In the genomic region with DNA sequence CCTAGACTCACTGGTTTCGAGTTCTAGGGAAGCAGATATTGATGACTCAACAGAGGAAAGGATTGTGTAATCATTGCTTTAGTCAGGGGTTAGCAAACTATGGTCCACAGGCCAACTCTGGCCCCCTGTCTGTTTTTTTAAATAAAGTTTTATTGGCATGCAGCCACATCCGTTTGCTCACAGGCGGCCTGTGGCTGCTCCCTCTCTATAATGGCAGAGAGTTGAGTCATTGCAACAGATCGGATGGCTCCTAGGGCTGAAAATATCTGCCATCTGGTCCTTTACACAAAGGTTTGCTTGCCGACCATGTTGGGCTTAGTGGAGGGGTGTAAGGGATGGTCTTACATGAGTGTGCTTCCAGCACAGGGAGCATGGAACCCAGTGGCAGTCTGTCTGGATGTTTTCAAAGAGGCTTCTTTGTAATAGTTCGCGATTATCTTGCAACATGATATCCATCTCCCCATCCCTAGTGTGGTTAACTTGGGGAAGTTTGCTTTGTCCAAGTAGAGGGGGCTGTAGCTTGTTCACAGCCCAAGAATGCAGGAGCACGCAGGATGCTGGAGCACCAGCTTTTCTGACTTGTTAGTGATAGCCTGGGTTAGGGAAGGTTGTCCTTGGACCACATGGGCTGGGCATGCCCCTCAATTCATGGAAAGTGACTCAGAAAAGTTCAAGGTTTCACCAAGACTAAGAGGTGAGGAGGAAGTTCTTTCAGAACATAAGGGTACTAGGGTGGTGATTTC, we compare ENCODE assay signal across 14 cellular contexts. TPM values are rescaled to one million over a fixed set of nuclear protein-coding genes. Genes with fewer than 3 reads are reported as not detected.
DNase-seq lines count a peak whose midpoint lies in the region; ATAC-seq and TF ChIP-seq lines count a peak whose summit lies in the region.
"Had no signal": no experiment of that assay in that cellular context is flagged by ENCODE, and none has a peak within 500 bp of the region (broad histone marks: within the 10 kb centered on the region; RNA-seq: fewer than 3 reads in every experiment).

No MANE protein-coding gene starts in this region.

- no peak overlapping the region for H3K4me3 Mint-ChIP-seq in WTC11
- H3K4me3 Mint-ChIP-seq: activated B cell treated with CpG ODN at 0.5 μM for 24 hours; naive thymus-derived CD8-positive, alpha-beta T cell had no signal

- peaks cover 24% of the 10 kb centered on the region for H3K4me1 Mint-ChIP-seq in WTC11
- H3K4me1 Mint-ChIP-seq: activated B cell treated with CpG ODN at 0.5 μM for 24 hours had no signal

- DNase-seq in NOMO-1 treated with DMSO at 0.1 percent for 48 hours (lab: John Stamatoyannopoulos, UW; ENCODE audit: unreplicated experiment) = peak; percentile 1
- DNase-seq in NOMO-1 (lab: John Stamatoyannopoulos, UW; ENCODE audit: unreplicated experiment in 2 of 2) = no peak
- no peak for DNase-seq in WTC11 (ENCODE audit: low spot score)
- DNase-seq in fibroblast of peridontal ligament (ENCODE audit: extremely low read depth) = peak; percentile 78
- DNase-seq in activated naive CD4-positive, alpha-beta T cell treated with Interleukin-2 at 50 U/mL for 16 hours = no peak
- DNase-seq in cerebellum (ENCODE audit: low spot score) = no peak
- DNase-seq: activated B cell treated with CpG ODN at 0.5 μM for 24 hours; COR-L47; H7; naive thymus-derived CD8-positive, alpha-beta T cell; testis had no signal

- H3K27me3 Mint-ChIP-seq in WTC11 (ENCODE audit: low read depth) = no peaks in the 10 kb centered on the region

- CTCF ChIA-PET in WTC11 (lab: Charles Lee) = no interaction called here

- peak overlapping the region; percentile 45 for H3K27ac Mint-ChIP-seq in WTC11
- H3K27ac Mint-ChIP-seq: activated B cell treated with CpG ODN at 0.5 μM for 24 hours; naive thymus-derived CD8-positive, alpha-beta T cell had no signal

- ATAC-seq in WTC11 (no peak), GM18909 (IDR thresholded peaks at IDR 0.05; ENCODE audit: poor library complexity, unreplicated experiment) (no peak), HG02970 (IDR thresholded peaks at IDR 0.05; ENCODE audit: low FRiP score, unreplicated experiment) (no peak)
- ATAC-seq: naive thymus-derived CD8-positive, alpha-beta T cell had no signal

- POLR2A ChIA-PET in WTC11 (lab: Charles Lee) = no interaction called here

- no peaks in the 10 kb centered on the region for H3K9me3 Mint-ChIP-seq in WTC11
- H3K9me3 Mint-ChIP-seq: activated B cell treated with CpG ODN at 0.5 μM for 24 hours; naive thymus-derived CD8-positive, alpha-beta T cell had no signal

- no peaks in the 10 kb centered on the region for H3K36me3 Mint-ChIP-seq in WTC11
- H3K36me3 Mint-ChIP-seq: naive thymus-derived CD8-positive, alpha-beta T cell had no signal

- no peak for TF ChIP-seq CTCF in WTC11 (IDR thresholded peaks at IDR 0.05)

TF ChIP-seq in WTC11, 78 proteins besides CTCF, POLR2A, EP300 and RAD21:
- TF ChIP-seq FOXJ3 (CRISPR knock-in tag; IDR thresholded peaks at IDR 0.05; ENCODE audit: borderline replicate concordance) (no peak), ZNF121 (CRISPR knock-in tag; IDR thresholded peaks at IDR 0.05) (no peak), NR2C2 (CRISPR knock-in tag; IDR thresholded peaks at IDR 0.05) (no peak), ZNF671 (CRISPR knock-in tag; IDR thresholded peaks at IDR 0.05) (no peak), NR1H2 (CRISPR knock-in tag; IDR thresholded peaks at IDR 0.05) (no peak), IRF2 (CRISPR knock-in tag; IDR thresholded peaks at IDR 0.05; ENCODE audit: borderline replicate concordance, low read depth) (no peak), SP1 (CRISPR knock-in tag; conservative IDR thresholded peaks at IDR 0.05) (no peak), ZBTB21 (CRISPR knock-in tag; IDR thresholded peaks at IDR 0.05; ENCODE audit: borderline replicate concordance) (no peak), NFE2L1 (CRISPR knock-in tag; IDR thresholded peaks at IDR 0.05) (no peak), NFATC4 (CRISPR knock-in tag; IDR thresholded peaks at IDR 0.05) (no peak), ZNF423 (CRISPR knock-in tag; IDR thresholded peaks at IDR 0.05) (no peak), ZNF232 (CRISPR knock-in tag; IDR thresholded peaks at IDR 0.05) (no peak)
- TF ChIP-seq, protein P1, sequence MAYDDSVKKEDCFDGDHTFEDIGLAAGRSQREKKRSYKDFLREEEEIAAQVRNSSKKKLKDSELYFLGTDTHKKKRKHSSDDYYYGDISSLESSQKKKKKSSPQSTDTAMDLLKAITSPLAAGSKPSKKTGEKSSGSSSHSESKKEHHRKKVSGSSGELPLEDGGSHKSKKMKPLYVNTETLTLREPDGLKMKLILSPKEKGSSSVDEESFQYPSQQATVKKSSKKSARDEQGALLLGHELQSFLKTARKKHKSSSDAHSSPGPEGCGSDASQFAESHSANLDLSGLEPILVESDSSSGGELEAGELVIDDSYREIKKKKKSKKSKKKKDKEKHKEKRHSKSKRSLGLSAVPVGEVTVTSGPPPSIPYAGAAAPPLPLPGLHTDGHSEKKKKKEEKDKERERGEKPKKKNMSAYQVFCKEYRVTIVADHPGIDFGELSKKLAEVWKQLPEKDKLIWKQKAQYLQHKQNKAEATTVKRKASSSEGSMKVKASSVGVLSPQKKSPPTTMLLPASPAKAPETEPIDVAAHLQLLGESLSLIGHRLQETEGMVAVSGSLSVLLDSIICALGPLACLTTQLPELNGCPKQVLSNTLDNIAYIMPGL (CRISPR knock-in tag; IDR thresholded peaks at IDR 0.05) = no peak
- TF ChIP-seq, protein P2, sequence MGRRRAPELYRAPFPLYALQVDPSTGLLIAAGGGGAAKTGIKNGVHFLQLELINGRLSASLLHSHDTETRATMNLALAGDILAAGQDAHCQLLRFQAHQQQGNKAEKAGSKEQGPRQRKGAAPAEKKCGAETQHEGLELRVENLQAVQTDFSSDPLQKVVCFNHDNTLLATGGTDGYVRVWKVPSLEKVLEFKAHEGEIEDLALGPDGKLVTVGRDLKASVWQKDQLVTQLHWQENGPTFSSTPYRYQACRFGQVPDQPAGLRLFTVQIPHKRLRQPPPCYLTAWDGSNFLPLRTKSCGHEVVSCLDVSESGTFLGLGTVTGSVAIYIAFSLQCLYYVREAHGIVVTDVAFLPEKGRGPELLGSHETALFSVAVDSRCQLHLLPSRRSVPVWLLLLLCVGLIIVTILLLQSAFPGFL (CRISPR knock-in tag; IDR thresholded peaks at IDR 0.05; ENCODE audit: borderline replicate concordance) = no peak
- TF ChIP-seq, protein P3, sequence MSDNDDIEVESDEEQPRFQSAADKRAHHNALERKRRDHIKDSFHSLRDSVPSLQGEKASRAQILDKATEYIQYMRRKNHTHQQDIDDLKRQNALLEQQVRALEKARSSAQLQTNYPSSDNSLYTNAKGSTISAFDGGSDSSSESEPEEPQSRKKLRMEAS (CRISPR knock-in tag; IDR thresholded peaks at IDR 0.05) = no peak
- TF ChIP-seq, protein P4, sequence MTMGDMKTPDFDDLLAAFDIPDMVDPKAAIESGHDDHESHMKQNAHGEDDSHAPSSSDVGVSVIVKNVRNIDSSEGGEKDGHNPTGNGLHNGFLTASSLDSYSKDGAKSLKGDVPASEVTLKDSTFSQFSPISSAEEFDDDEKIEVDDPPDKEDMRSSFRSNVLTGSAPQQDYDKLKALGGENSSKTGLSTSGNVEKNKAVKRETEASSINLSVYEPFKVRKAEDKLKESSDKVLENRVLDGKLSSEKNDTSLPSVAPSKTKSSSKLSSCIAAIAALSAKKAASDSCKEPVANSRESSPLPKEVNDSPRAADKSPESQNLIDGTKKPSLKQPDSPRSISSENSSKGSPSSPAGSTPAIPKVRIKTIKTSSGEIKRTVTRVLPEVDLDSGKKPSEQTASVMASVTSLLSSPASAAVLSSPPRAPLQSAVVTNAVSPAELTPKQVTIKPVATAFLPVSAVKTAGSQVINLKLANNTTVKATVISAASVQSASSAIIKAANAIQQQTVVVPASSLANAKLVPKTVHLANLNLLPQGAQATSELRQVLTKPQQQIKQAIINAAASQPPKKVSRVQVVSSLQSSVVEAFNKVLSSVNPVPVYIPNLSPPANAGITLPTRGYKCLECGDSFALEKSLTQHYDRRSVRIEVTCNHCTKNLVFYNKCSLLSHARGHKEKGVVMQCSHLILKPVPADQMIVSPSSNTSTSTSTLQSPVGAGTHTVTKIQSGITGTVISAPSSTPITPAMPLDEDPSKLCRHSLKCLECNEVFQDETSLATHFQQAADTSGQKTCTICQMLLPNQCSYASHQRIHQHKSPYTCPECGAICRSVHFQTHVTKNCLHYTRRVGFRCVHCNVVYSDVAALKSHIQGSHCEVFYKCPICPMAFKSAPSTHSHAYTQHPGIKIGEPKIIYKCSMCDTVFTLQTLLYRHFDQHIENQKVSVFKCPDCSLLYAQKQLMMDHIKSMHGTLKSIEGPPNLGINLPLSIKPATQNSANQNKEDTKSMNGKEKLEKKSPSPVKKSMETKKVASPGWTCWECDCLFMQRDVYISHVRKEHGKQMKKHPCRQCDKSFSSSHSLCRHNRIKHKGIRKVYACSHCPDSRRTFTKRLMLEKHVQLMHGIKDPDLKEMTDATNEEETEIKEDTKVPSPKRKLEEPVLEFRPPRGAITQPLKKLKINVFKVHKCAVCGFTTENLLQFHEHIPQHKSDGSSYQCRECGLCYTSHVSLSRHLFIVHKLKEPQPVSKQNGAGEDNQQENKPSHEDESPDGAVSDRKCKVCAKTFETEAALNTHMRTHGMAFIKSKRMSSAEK (CRISPR knock-in tag; IDR thresholded peaks at IDR 0.05; ENCODE audit: borderline replicate concordance) = no peak
- TF ChIP-seq, protein P5, sequence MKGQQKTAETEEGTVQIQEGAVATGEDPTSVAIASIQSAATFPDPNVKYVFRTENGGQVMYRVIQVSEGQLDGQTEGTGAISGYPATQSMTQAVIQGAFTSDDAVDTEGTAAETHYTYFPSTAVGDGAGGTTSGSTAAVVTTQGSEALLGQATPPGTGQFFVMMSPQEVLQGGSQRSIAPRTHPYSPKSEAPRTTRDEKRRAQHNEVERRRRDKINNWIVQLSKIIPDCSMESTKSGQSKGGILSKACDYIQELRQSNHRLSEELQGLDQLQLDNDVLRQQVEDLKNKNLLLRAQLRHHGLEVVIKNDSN (CRISPR knock-in tag; IDR thresholded peaks at IDR 0.05) = no peak
TF ChIP-seq in WTC11: peak in this region for 0.

RNA-seq across cellular contexts. Expression of a gene that starts 59.3 kb away (rescaled TPM):
- total RNA-seq in WTC11 (2021) (0.52 to 0.62 TPM (median 0.53 TPM) in 3 replicates), cerebellum (0.45 TPM)
- total RNA-seq: activated B cell treated with CpG ODN at 0.5 μM for 24 hours; H7; naive thymus-derived CD8-positive, alpha-beta T cell; SJSA1 had no signal

Comparison
In these comparisons a context has a peak if more than half of its experiments do, and no peak if none do; other contexts are left out.
1. DNase-seq: peak in NOMO-1 treated with DMSO at 0.1 percent for 48 hours (single experiment) and fibroblast of peridontal ligament (single experiment); none in NOMO-1 (0 of 2), WTC11 (single experiment), activated naive CD4-positive, alpha-beta T cell treated with Interleukin-2 at 50 U/mL for 16 hours (single experiment) and cerebellum (single experiment).